In the genomic region with DNA sequence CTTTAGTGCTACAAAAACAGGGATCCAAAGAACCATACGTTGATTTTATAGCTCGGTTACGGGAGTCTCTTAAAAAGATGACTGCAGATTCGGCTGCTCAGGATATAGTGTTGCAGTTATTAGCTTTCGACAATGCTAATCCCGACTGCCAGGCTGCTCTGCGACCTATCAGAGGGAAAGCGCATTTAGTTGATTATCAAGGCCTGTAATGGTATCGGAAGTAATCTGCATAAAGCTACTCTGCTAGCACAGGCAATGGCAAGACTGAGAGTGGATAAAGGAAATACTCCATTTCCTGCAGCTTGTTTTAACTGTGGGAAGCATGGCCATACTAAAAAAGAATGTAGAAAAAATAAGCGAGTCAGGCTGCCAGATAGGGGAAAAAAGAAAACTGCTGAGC, we compare ENCODE assay signal across 8 cellular contexts. TPM values are rescaled to one million over a fixed set of nuclear protein-coding genes. Genes with fewer than 3 reads are reported as not detected.
DNase-seq lines count a peak whose midpoint lies in the region; ATAC-seq and TF ChIP-seq lines count a peak whose summit lies in the region.
"Not testable (repeated sequence)": the region's sequence is repeated elsewhere in the genome, so short reads cannot be mapped to it uniquely, and the experiment has no call there.

No MANE protein-coding gene starts in this region.

- H3K4me3 Mint-ChIP-seq in T-helper 17 cell; central memory CD8-positive, alpha-beta T cell; neural crest cell; stimulated activated naive B cell treated with anti-CD40 and anti-IgM and Interleukin-4, amounts not matched to agents 10 μg/mL and 1 μg/mL and 100 μg/mL, for 72 hours: not testable (repeated sequence)

- not testable (repeated sequence) for H3K27me3 Mint-ChIP-seq in T-helper 17 cell; central memory CD8-positive, alpha-beta T cell; neural crest cell (ENCODE audit: low read depth); stimulated activated naive B cell treated with anti-CD40 and anti-IgM and Interleukin-4, amounts not matched to agents 10 μg/mL and 1 μg/mL and 100 μg/mL, for 72 hours

- ATAC-seq in T-helper 17 cell; central memory CD8-positive, alpha-beta T cell (replicated peaks; ENCODE audit: extremely low read depth, poor library complexity, severe bottlenecking); lower lobe of right lung; stimulated activated naive B cell treated with anti-CD40 and anti-IgM and Interleukin-4, amounts not matched to agents 10 μg/mL and 1 μg/mL and 100 μg/mL, for 72 hours (replicated peaks): not testable (repeated sequence)

- H3K4me1 ChIP-seq in A673 (ENCODE audit: insufficient read depth, low read length, poor library complexity, severe bottlenecking) (peaks cover 59% of the 10 kb centered on the region), HUES48 (ENCODE audit: control insufficient read depth, insufficient read depth, low read length) (peaks cover 67% of the 10 kb centered on the region), esophagus muscularis mucosa (peaks cover 38 to 64% (median 46%) of the 10 kb centered on the region in 4 donors), lower lobe of right lung (peaks cover 49% of the 10 kb centered on the region)

- not testable (repeated sequence) for H3K9me3 Mint-ChIP-seq in central memory CD8-positive, alpha-beta T cell; neural crest cell; stimulated activated naive B cell treated with anti-CD40 and anti-IgM and Interleukin-4, amounts not matched to agents 10 μg/mL and 1 μg/mL and 100 μg/mL, for 72 hours

- CTCF ChIA-PET in A673 (lab: Charles Lee), result not testable (repeated sequence)

- not testable (repeated sequence) for H3K9ac ChIP-seq in HUES48 (ENCODE audit: low read depth, low read length)

- BruUV-seq in A673 (replicated peaks; lab: Mats Ljungman, UMichigan), result not testable (repeated sequence)

- peak overlapping the region; percentile 81 for H3K27ac ChIP-seq in A673 (ENCODE audit: low read depth, low read length, poor library complexity, severe bottlenecking)
- H3K27ac ChIP-seq in HUES48 (ENCODE audit: low read depth, low read length), result peak overlapping the region; percentile 52
- H3K27ac ChIP-seq in esophagus muscularis mucosa (replicated peaks in 1 of 4), result peak overlapping the region; percentile 36 to 65 (median 54)
- H3K27ac ChIP-seq in lower lobe of right lung, result peak overlapping the region; percentile 50

- H3K4me1 Mint-ChIP-seq in T-helper 17 cell (peaks cover 75% of the 10 kb centered on the region), neural crest cell (peaks cover 57% of the 10 kb centered on the region)
- H3K4me1 Mint-ChIP-seq in central memory CD8-positive, alpha-beta T cell, result peaks cover 82% of the 10 kb centered on the region
- H3K4me1 Mint-ChIP-seq in stimulated activated naive B cell treated with anti-CD40 and anti-IgM and Interleukin-4, amounts not matched to agents 10 μg/mL and 1 μg/mL and 100 μg/mL, for 72 hours, result peaks cover 64 to 100% of the 10 kb centered on the region in 2 donors

- intact Hi-C loops in A673 (cut with micrococcal nuclease; ENCODE audit: unreplicated experiment); esophagus muscularis mucosa (cut with DNase I); lower lobe of right lung (cut with DNase I): not testable (repeated sequence)

- H3K9me3 ChIP-seq in A673 (ENCODE audit: low read depth, low read length, poor library complexity, severe bottlenecking); HUES48 (ENCODE audit: control insufficient read depth, insufficient read depth, low read length); T-helper 17 cell (ENCODE audit: control insufficient read depth, low read length, poor library complexity, severe bottlenecking); esophagus muscularis mucosa; lower lobe of right lung: not testable (repeated sequence)

- not testable (repeated sequence) for TF ChIP-seq POLR2A in esophagus muscularis mucosa (IDR thresholded peaks at IDR 0.05; ENCODE audit: low read depth)

- not testable (repeated sequence) for TF ChIP-seq EP300 in esophagus muscularis mucosa (IDR thresholded peaks at IDR 0.05)

- 68% methylated on average over 10 of the region's 10 CpGs for WGBS in esophagus muscularis mucosa

- TF ChIP-seq CTCF in A673 (conservative IDR thresholded peaks at IDR 0.05; ENCODE audit: low read depth, low read length); esophagus muscularis mucosa (IDR thresholded peaks at IDR 0.05); lower lobe of right lung (IDR thresholded peaks at IDR 0.05); neural crest cell (conservative IDR thresholded peaks at IDR 0.05): not testable (repeated sequence)

- H3K36me3 ChIP-seq in A673 (ENCODE audit: insufficient read depth, low read length, poor library complexity, severe bottlenecking); HUES48 (ENCODE audit: control insufficient read depth, insufficient read depth, low read length); esophagus muscularis mucosa; lower lobe of right lung: not testable (repeated sequence)

- H3K27ac Mint-ChIP-seq in T-helper 17 cell (peak overlapping the region; percentile 27), neural crest cell (ENCODE audit: unreplicated experiment) (peak overlapping the region; percentile 76)
- peak overlapping the region; percentile 24 for H3K27ac Mint-ChIP-seq in central memory CD8-positive, alpha-beta T cell (ENCODE audit: low read depth)
- peak overlapping the region; percentile 33 for H3K27ac Mint-ChIP-seq in stimulated activated naive B cell treated with anti-CD40 and anti-IgM and Interleukin-4, amounts not matched to agents 10 μg/mL and 1 μg/mL and 100 μg/mL, for 72 hours

- not testable (repeated sequence) for H3K27me3 ChIP-seq in A673 (replicated peaks; ENCODE audit: insufficient read depth, low read depth, low read length, poor library complexity); HUES48 (ENCODE audit: control insufficient read depth, insufficient read depth, low read length); esophagus muscularis mucosa; lower lobe of right lung (ENCODE audit: low read depth)

- DNase-seq in A673 (ENCODE audit: low spot score), result peak; percentile 94
- DNase-seq in T-helper 17 cell; central memory CD8-positive, alpha-beta T cell (ENCODE audit: low spot score in 2 of 2); esophagus muscularis mucosa (ENCODE audit: extremely low spot score); lower lobe of right lung; neural crest cell (ENCODE audit: low read depth, low spot score); stimulated activated naive B cell treated with anti-CD40 and anti-IgM and Interleukin-4, amounts not matched to agents 10 μg/mL and 1 μg/mL and 100 μg/mL, for 72 hours: not testable (repeated sequence)

- POLR2A ChIA-PET in A673 (lab: Charles Lee; ENCODE audit: low non-redundant PET), result interaction anchor here (0.7 kb wide), 1 partner anchor 282 kb away, joined by 3 read pairs; no protein-coding TSS in a partner anchor

- H3K4me3 ChIP-seq in A673 (ENCODE audit: low read depth, low read length, poor library complexity, severe bottlenecking) (peak overlapping the region; percentile 30), esophagus muscularis mucosa (peak overlapping the region in 3 of 4 donors; percentile 5 to 12 (median 8))
- H3K4me3 ChIP-seq in HUES48 (ENCODE audit: low read depth, low read length); lower lobe of right lung: not testable (repeated sequence)

- not testable (repeated sequence) for H3K36me3 Mint-ChIP-seq in T-helper 17 cell (ENCODE audit: low read depth); central memory CD8-positive, alpha-beta T cell (ENCODE audit: insufficient read depth); neural crest cell (ENCODE audit: low read depth)
- peaks cover 33 to 56% of the 10 kb centered on the region in 2 donors for H3K36me3 Mint-ChIP-seq in stimulated activated naive B cell treated with anti-CD40 and anti-IgM and Interleukin-4, amounts not matched to agents 10 μg/mL and 1 μg/mL and 100 μg/mL, for 72 hours

RNA-seq across cellular contexts. Expression of a gene that starts 58.0 kb away (rescaled TPM):
- 56.4 and 61.5 TPM in 2 replicates for total RNA-seq in A673 (2021)
- 100 to 1,000 TPM; 176 to 209 TPM for total RNA-seq in T-helper 17 cell
- 100 to 1,000 TPM in 2 of 4 donors, 10 to 100 TPM in 2; 66.6 to 138 (median 101) TPM for total RNA-seq in esophagus muscularis mucosa
- 146 TPM for total RNA-seq in lower lobe of right lung
- total RNA-seq in neural crest cell, result 66.2 and 68.1 TPM in 2 replicates

Comparison
In these comparisons a context has a peak if more than half of its experiments do, and no peak if none do; other contexts are left out.
1. H3K27ac Mint-ChIP-seq: peak in every context shown above with its lines; median percentile 76 in neural crest cell; 33 in stimulated activated naive B cell treated with anti-CD40 and anti-IgM and Interleukin-4, amounts not matched to agents 10 μg/mL and 1 μg/mL and 100 μg/mL, for 72 hours; 27 in T-helper 17 cell; 24 in central memory CD8-positive, alpha-beta T cell.